In the genomic region with DNA sequence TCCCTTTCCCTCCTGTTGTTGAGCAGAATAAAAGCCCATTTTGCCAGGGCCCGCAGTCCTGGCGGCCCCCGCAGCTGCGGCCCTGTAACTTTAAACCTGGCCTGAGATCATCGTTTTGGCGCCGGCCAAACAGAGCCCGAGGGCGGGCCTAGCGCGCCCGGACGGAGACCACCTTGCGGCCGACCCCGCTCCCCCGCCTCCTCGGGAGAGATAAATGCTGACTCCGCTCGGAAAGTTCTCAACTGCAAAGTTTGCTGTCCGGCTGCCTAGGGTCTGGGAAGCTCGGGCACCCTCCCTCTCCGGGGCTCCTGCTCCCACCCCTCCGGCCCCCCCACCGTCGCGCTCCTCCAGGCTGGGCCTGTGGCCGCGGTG, we compare ENCODE assay signal across 10 cellular contexts. TPM values are rescaled to one million over a fixed set of nuclear protein-coding genes. Genes with fewer than 3 reads are reported as not detected.
DNase-seq lines count a peak whose midpoint lies in the region; ATAC-seq, FAIRE-seq and TF ChIP-seq lines count a peak whose summit lies in the region.
"Had no signal": no experiment of that assay in that cellular context is flagged by ENCODE, and none has a peak within 500 bp of the region (broad histone marks: within the 10 kb centered on the region; RNA-seq: fewer than 3 reads in every experiment).

Gene PDPN, plus strand, starts transcription at position 241 of the 372 bp plus-strand sequence. CDS start 202 bp downstream, outside the sequence.

- no peaks in the 10 kb centered on the region for H3K79me2 ChIP-seq in PC-9 (ENCODE audit: low read depth)

- no peaks in the 10 kb centered on the region for H3F3A ChIP-seq in PC-9 (ENCODE audit: insufficient read depth, low read depth)

- BruUV-seq in PC-9 (replicated peaks; lab: Mats Ljungman, UMichigan), result no TSS peak

- CTCF ChIA-PET in PC-9 (lab: Charles Lee), result no interaction called here

- no peaks in the 10 kb centered on the region for H3K4me1 ChIP-seq in PC-9 (replicated peaks; ENCODE audit: insufficient read depth)

- H3K27me3 ChIP-seq in PC-9 (ENCODE audit: insufficient read depth, low read depth), result peaks cover 58% of the 10 kb centered on the region

- H3K4me3 ChIP-seq in skin epidermis, result peak within 1 kb of the TSS; percentile 26 to 51 (median 40)
- no peak within 1 kb of the TSS for H3K4me3 ChIP-seq in PC-9

- no peaks in the 10 kb centered on the region for H3K36me3 ChIP-seq in PC-9 (ENCODE audit: low read depth)

- ATAC-seq in GM21786 (IDR thresholded peaks at IDR 0.05; ENCODE audit: unreplicated experiment), result no peak

- TF ChIP-seq CTCF in PC-9 (conservative IDR thresholded peaks at IDR 0.05), result no peak

- H4K20me1 ChIP-seq in PC-9 (ENCODE audit: insufficient read depth), result no peaks in the 10 kb centered on the region

- H2AFZ ChIP-seq in PC-9, result no peak within 1 kb of the TSS

- H3K4me2 ChIP-seq in PC-9, result no peak within 1 kb of the TSS

- DNase-seq in HTR-8/SVneo (ENCODE audit: insufficient read length, low spot score) (peak; percentile 59), ecto neural progenitor cell (ENCODE audit: low spot score) (peak; percentile 87), kidney glomerular epithelial cell (lab: John Stamatoyannopoulos, UW) (peak; percentile 4), cortex of kidney (lab: John Stamatoyannopoulos, UW) (no peak), PC-9 (no peak), inferior parietal cortex (ENCODE audit: extremely low spot score) (no peak)
- DNase-seq: activated naive CD8-positive, alpha-beta T cell treated with anti-CD3 and anti-CD28 coated beads, Interleukin-2, amount 10 ng/mL, durations not matched to agents 7 days and 5 days; EL had no signal

- H3K9me3 ChIP-seq in PC-9 (ENCODE audit: insufficient read depth, low read depth), result no peaks in the 10 kb centered on the region

- H3K27ac ChIP-seq in skin epidermis (peak within 1 kb of the TSS in 20 of 21 experiments; percentile 46 to 93 (median 83)), PC-9 (no peak within 1 kb of the TSS)

- no peak for FAIRE-seq in HTR-8/SVneo (lab: Jason Lieb, UNC)

- POLR2A ChIA-PET in PC-9 (lab: Charles Lee; ENCODE audit: unreplicated experiment), result no interaction called here

- intact Hi-C loops in PC-9 (cut with micrococcal nuclease; ENCODE audit: unreplicated experiment), result no loop called here

- no peaks in the 10 kb centered on the region for H3K9me2 ChIP-seq in PC-9 (ENCODE audit: insufficient read depth)

RNA-seq across cellular contexts. Expression of gene PDPN, which starts in this region (rescaled TPM):
- total RNA-seq in PC-9 (2021), result not detected in 2 replicates
- total RNA-seq: activated naive CD8-positive, alpha-beta T cell treated with anti-CD3 and anti-CD28 coated beads, Interleukin-2, amount 10 ng/mL, durations not matched to agents 7 days and 5 days had no signal

Comparison
In these comparisons a context has a peak if more than half of its experiments do, and no peak if none do; other contexts are left out.
1. DNase-seq: peak in HTR-8/SVneo (single experiment), ecto neural progenitor cell (single experiment) and kidney glomerular epithelial cell (single experiment); none in cortex of kidney (single experiment), PC-9 (0 of 2) and inferior parietal cortex (single experiment).